1 cellular context compared by ENCODE assay signal in the genomic region with DNA sequence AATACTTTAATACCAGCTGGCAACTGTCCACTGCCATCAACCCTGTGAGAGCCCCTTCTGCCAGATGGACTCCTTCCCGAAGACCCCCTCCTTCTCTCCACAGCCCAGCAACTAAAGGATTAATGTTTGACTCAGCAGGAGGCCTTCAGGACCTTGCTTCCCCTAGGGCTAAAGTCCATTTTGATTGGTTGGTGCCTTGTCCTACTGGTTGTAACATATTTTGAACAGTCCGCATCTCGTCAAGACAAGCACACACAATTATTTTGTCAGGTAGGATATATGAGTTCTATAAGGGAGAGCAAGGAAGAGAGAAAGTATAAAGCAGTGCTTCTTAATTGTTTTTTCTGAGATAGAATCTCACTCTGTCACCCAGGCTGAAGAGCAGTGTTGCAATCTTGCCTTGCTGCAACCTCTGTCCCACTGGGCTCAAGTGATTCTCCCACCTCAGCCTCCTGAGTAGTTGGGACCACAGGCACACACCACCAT.
TF ChIP-seq lines count a peak whose summit lies in the region.

No MANE protein-coding gene starts in this region.

TF ChIP-seq in HepG2, 621 proteins besides CTCF, POLR2A, EP300 and RAD21 (continued from another document and continues in another):
- TF ChIP-seq, protein P1, sequence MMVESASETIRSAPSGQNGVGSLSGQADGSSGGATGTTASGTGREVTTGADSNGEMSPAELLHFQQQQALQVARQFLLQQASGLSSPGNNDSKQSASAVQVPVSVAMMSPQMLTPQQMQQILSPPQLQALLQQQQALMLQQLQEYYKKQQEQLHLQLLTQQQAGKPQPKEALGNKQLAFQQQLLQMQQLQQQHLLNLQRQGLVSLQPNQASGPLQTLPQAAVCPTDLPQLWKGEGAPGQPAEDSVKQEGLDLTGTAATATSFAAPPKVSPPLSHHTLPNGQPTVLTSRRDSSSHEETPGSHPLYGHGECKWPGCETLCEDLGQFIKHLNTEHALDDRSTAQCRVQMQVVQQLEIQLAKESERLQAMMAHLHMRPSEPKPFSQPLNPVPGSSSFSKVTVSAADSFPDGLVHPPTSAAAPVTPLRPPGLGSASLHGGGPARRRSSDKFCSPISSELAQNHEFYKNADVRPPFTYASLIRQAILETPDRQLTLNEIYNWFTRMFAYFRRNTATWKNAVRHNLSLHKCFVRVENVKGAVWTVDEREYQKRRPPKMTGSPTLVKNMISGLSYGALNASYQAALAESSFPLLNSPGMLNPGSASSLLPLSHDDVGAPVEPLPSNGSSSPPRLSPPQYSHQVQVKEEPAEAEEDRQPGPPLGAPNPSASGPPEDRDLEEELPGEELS (CRISPR knock-in tag; IDR thresholded peaks at IDR 0.05): peak; percentile 25; the same call in 1 of the 2 replicates
- TF ChIP-seq ZBTB20 (CRISPR knock-in tag; IDR thresholded peaks at IDR 0.05; ENCODE audit: borderline replicate concordance, low read depth) (no peak), FOSL2 (CRISPR knock-in tag; IDR thresholded peaks at IDR 0.05) (peak; percentile 59), FOSL1 (CRISPR knock-in tag; IDR thresholded peaks at IDR 0.05; ENCODE audit: borderline replicate concordance) (no peak), RFXAP (CRISPR knock-in tag; IDR thresholded peaks at IDR 0.05; ENCODE audit: borderline replicate concordance) (no peak; the same call in 1 of the 2 replicates), ZFYVE20 (CRISPR knock-in tag; IDR thresholded peaks at IDR 0.05; ENCODE audit: borderline replicate concordance, low read depth) (no peak), ZSCAN9 (CRISPR knock-in tag; IDR thresholded peaks at IDR 0.05; ENCODE audit: borderline replicate concordance) (no peak), EZH2 (conservative IDR thresholded peaks at IDR 0.05; ENCODE audit: low read depth, low read length) (no peak), SOX6 (IDR thresholded peaks at IDR 0.05) (no peak), SOX6 (CRISPR knock-in tag; IDR thresholded peaks at IDR 0.05) (peak; percentile 29; the same call in 1 of the 2 replicates), ZNF430 (CRISPR knock-in tag; IDR thresholded peaks at IDR 0.05) (no peak), MEF2D (CRISPR knock-in tag; IDR thresholded peaks at IDR 0.05) (no peak), TSC22D2 (CRISPR knock-in tag; IDR thresholded peaks at IDR 0.05; ENCODE audit: borderline replicate concordance) (no peak), ATF1 (CRISPR knock-in tag; IDR thresholded peaks at IDR 0.05) (no peak), ZNF629 (CRISPR knock-in tag; conservative IDR thresholded peaks at IDR 0.05) (no peak), SYNCRIP (IDR thresholded peaks at IDR 0.05; ENCODE audit: insufficient read depth, low read depth, low read length) (no peak), ZNF644 (CRISPR knock-in tag; IDR thresholded peaks at IDR 0.05; ENCODE audit: low read depth) (0 out of 2 replicates have a peak, but pooled peaks have one; percentile 31), ZNF333 (CRISPR knock-in tag; IDR thresholded peaks at IDR 0.05; ENCODE audit: borderline replicate concordance) (no peak), MIER3 (CRISPR knock-in tag; IDR thresholded peaks at IDR 0.05; ENCODE audit: borderline replicate concordance) (no peak), NFKB2 (CRISPR knock-in tag; IDR thresholded peaks at IDR 0.05; ENCODE audit: borderline replicate concordance) (no peak), HNRNPLL (IDR thresholded peaks at IDR 0.05; ENCODE audit: low read depth, low read length, poor library complexity, severe bottlenecking) (no peak), PRMT3 (CRISPR knock-in tag; IDR thresholded peaks at IDR 0.05; ENCODE audit: borderline replicate concordance, low read depth) (no peak), MEIS1 (CRISPR knock-in tag; IDR thresholded peaks at IDR 0.05; ENCODE audit: borderline replicate concordance) (peak; percentile 21; the same call in 1 of the 2 replicates), RXRA (CRISPR knock-in tag; IDR thresholded peaks at IDR 0.05) (no peak), SP4 (CRISPR knock-in tag; IDR thresholded peaks at IDR 0.05) (no peak), KDM6A (CRISPR knock-in tag; IDR thresholded peaks at IDR 0.05; ENCODE audit: low read depth) (peak; percentile 49; the same call in 1 of the 2 replicates), ZEB1 (IDR thresholded peaks at IDR 0.05; ENCODE audit: insufficient replicate concordance, low read depth) (no peak), ZNF652 (CRISPR knock-in tag; IDR thresholded peaks at IDR 0.05; ENCODE audit: borderline replicate concordance, low read depth) (peak; percentile 95)
- TF ChIP-seq, protein P2, sequence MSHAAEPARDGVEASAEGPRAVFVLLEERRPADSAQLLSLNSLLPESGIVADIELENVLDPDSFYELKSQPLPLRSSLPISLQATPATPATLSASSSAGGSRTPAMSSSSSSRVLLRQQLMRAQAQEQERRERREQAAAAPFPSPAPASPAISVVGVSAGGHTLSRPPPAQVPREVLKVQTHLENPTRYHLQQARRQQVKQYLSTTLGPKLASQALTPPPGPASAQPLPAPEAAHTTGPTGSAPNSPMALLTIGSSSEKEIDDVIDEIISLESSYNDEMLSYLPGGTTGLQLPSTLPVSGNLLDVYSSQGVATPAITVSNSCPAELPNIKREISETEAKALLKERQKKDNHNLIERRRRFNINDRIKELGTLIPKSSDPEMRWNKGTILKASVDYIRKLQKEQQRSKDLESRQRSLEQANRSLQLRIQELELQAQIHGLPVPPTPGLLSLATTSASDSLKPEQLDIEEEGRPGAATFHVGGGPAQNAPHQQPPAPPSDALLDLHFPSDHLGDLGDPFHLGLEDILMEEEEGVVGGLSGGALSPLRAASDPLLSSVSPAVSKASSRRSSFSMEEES (CRISPR knock-in tag; IDR thresholded peaks at IDR 0.05): no peak
- TF ChIP-seq, protein P3, sequence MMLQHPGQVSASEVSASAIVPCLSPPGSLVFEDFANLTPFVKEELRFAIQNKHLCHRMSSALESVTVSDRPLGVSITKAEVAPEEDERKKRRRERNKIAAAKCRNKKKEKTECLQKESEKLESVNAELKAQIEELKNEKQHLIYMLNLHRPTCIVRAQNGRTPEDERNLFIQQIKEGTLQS (CRISPR knock-in tag; IDR thresholded peaks at IDR 0.05): no peak
- TF ChIP-seq, protein P4, sequence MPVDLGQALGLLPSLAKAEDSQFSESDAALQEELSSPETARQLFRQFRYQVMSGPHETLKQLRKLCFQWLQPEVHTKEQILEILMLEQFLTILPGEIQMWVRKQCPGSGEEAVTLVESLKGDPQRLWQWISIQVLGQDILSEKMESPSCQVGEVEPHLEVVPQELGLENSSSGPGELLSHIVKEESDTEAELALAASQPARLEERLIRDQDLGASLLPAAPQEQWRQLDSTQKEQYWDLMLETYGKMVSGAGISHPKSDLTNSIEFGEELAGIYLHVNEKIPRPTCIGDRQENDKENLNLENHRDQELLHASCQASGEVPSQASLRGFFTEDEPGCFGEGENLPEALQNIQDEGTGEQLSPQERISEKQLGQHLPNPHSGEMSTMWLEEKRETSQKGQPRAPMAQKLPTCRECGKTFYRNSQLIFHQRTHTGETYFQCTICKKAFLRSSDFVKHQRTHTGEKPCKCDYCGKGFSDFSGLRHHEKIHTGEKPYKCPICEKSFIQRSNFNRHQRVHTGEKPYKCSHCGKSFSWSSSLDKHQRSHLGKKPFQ (CRISPR knock-in tag; IDR thresholded peaks at IDR 0.05; ENCODE audit: insufficient replicate concordance): peak; percentile 56
- TF ChIP-seq, protein P5, sequence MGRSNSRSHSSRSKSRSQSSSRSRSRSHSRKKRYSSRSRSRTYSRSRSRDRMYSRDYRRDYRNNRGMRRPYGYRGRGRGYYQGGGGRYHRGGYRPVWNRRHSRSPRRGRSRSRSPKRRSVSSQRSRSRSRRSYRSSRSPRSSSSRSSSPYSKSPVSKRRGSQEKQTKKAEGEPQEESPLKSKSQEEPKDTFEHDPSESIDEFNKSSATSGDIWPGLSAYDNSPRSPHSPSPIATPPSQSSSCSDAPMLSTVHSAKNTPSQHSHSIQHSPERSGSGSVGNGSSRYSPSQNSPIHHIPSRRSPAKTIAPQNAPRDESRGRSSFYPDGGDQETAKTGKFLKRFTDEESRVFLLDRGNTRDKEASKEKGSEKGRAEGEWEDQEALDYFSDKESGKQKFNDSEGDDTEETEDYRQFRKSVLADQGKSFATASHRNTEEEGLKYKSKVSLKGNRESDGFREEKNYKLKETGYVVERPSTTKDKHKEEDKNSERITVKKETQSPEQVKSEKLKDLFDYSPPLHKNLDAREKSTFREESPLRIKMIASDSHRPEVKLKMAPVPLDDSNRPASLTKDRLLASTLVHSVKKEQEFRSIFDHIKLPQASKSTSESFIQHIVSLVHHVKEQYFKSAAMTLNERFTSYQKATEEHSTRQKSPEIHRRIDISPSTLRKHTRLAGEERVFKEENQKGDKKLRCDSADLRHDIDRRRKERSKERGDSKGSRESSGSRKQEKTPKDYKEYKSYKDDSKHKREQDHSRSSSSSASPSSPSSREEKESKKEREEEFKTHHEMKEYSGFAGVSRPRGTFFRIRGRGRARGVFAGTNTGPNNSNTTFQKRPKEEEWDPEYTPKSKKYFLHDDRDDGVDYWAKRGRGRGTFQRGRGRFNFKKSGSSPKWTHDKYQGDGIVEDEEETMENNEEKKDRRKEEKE (IDR thresholded peaks at IDR 0.05): no peak
- TF ChIP-seq, protein P6, sequence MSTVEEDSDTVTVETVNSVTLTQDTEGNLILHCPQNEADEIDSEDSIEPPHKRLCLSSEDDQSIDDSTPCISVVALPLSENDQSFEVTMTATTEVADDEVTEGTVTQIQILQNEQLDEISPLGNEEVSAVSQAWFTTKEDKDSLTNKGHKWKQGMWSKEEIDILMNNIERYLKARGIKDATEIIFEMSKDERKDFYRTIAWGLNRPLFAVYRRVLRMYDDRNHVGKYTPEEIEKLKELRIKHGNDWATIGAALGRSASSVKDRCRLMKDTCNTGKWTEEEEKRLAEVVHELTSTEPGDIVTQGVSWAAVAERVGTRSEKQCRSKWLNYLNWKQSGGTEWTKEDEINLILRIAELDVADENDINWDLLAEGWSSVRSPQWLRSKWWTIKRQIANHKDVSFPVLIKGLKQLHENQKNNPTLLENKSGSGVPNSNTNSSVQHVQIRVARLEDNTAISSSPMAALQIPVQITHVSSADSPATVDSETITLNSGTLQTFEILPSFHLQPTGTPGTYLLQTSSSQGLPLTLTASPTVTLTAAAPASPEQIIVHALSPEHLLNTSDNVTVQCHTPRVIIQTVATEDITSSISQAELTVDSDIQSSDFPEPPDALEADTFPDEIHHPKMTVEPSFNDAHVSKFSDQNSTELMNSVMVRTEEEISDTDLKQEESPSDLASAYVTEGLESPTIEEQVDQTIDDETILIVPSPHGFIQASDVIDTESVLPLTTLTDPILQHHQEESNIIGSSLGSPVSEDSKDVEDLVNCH (CRISPR knock-in tag; IDR thresholded peaks at IDR 0.05): no peak
- TF ChIP-seq, protein P7, sequence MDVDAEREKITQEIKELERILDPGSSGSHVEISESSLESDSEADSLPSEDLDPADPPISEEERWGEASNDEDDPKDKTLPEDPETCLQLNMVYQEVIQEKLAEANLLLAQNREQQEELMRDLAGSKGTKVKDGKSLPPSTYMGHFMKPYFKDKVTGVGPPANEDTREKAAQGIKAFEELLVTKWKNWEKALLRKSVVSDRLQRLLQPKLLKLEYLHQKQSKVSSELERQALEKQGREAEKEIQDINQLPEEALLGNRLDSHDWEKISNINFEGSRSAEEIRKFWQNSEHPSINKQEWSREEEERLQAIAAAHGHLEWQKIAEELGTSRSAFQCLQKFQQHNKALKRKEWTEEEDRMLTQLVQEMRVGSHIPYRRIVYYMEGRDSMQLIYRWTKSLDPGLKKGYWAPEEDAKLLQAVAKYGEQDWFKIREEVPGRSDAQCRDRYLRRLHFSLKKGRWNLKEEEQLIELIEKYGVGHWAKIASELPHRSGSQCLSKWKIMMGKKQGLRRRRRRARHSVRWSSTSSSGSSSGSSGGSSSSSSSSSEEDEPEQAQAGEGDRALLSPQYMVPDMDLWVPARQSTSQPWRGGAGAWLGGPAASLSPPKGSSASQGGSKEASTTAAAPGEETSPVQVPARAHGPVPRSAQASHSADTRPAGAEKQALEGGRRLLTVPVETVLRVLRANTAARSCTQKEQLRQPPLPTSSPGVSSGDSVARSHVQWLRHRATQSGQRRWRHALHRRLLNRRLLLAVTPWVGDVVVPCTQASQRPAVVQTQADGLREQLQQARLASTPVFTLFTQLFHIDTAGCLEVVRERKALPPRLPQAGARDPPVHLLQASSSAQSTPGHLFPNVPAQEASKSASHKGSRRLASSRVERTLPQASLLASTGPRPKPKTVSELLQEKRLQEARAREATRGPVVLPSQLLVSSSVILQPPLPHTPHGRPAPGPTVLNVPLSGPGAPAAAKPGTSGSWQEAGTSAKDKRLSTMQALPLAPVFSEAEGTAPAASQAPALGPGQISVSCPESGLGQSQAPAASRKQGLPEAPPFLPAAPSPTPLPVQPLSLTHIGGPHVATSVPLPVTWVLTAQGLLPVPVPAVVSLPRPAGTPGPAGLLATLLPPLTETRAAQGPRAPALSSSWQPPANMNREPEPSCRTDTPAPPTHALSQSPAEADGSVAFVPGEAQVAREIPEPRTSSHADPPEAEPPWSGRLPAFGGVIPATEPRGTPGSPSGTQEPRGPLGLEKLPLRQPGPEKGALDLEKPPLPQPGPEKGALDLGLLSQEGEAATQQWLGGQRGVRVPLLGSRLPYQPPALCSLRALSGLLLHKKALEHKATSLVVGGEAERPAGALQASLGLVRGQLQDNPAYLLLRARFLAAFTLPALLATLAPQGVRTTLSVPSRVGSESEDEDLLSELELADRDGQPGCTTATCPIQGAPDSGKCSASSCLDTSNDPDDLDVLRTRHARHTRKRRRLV (CRISPR knock-in tag; IDR thresholded peaks at IDR 0.05): no peak
- TF ChIP-seq, protein P8, sequence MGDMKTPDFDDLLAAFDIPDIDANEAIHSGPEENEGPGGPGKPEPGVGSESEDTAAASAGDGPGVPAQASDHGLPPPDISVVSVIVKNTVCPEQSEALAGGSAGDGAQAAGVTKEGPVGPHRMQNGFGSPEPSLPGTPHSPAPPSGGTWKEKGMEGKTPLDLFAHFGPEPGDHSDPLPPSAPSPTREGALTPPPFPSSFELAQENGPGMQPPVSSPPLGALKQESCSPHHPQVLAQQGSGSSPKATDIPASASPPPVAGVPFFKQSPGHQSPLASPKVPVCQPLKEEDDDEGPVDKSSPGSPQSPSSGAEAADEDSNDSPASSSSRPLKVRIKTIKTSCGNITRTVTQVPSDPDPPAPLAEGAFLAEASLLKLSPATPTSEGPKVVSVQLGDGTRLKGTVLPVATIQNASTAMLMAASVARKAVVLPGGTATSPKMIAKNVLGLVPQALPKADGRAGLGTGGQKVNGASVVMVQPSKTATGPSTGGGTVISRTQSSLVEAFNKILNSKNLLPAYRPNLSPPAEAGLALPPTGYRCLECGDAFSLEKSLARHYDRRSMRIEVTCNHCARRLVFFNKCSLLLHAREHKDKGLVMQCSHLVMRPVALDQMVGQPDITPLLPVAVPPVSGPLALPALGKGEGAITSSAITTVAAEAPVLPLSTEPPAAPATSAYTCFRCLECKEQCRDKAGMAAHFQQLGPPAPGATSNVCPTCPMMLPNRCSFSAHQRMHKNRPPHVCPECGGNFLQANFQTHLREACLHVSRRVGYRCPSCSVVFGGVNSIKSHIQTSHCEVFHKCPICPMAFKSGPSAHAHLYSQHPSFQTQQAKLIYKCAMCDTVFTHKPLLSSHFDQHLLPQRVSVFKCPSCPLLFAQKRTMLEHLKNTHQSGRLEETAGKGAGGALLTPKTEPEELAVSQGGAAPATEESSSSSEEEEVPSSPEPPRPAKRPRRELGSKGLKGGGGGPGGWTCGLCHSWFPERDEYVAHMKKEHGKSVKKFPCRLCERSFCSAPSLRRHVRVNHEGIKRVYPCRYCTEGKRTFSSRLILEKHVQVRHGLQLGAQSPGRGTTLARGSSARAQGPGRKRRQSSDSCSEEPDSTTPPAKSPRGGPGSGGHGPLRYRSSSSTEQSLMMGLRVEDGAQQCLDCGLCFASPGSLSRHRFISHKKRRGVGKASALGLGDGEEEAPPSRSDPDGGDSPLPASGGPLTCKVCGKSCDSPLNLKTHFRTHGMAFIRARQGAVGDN (CRISPR knock-in tag; IDR thresholded peaks at IDR 0.05): no peak
